ENCODE assay signal across 11 cellular contexts in genomic region chr5:14364096-14364495, GRCh38.
DNase-seq lines count a peak whose midpoint lies in the region; ATAC-seq and TF ChIP-seq lines count a peak whose summit lies in the region.
"Had no signal": no experiment of that assay in that cellular context is flagged by ENCODE, and none has a peak within 500 bp of the region (broad histone marks: within the 10 kb centered on the region; RNA-seq: fewer than 3 reads in every experiment).

No MANE protein-coding gene starts in this region.

- no peak overlapping the region for H3K9ac ChIP-seq in adipocyte (ENCODE audit: low read length)

- no peak overlapping the region for H3K4me3 ChIP-seq in adipocyte (ENCODE audit: low read length)
- H3K4me3 ChIP-seq: MG63, upper lobe of left lung had no signal

- no peak overlapping the region for H3K4me3 Mint-ChIP-seq in activated T-cell treated with anti-CD3 and anti-CD28 coated beads, Interleukin-2, amount 50 U/mL, for 72 hours
- no peak overlapping the region for H3K4me3 Mint-ChIP-seq in endothelial cell (ENCODE audit: unreplicated experiment)

- no peak for DNase-seq in activated T-cell treated with anti-CD3 and anti-CD28 coated beads, Interleukin-2, amount 50 U/mL, for 72 hours
- DNase-seq in activated T-cell treated with anti-CD3 and anti-CD28 coated beads, Interleukin-2, amount 50 U/mL, for 48 hours, result no peak
- DNase-seq in NCI-H1694 treated with DMSO at 0.1 percent for 48 hours (lab: John Stamatoyannopoulos, UW) (peak; percentile 50), adipocyte (ENCODE audit: low read depth) (peak; percentile 42), pons (ENCODE audit: low spot score) (peak; percentile 43), endothelial cell (ENCODE audit: low spot score) (no peak), inferior parietal cortex (ENCODE audit: extremely low spot score) (no peak)
- DNase-seq: brain microvascular endothelial cell, MG63, upper lobe of left lung had no signal

- H3K36me3 Mint-ChIP-seq in activated T-cell treated with anti-CD3 and anti-CD28 coated beads, Interleukin-2, amount 50 U/mL, for 72 hours (ENCODE audit: insufficient read depth in 2 of 2), result no peaks in the 10 kb centered on the region
- peaks cover 49% of the 10 kb centered on the region for H3K36me3 Mint-ChIP-seq in endothelial cell (ENCODE audit: low read depth, unreplicated experiment)

- peak; percentile 14 to 15 for ATAC-seq in activated T-cell treated with anti-CD3 and anti-CD28 coated beads, Interleukin-2, amount 50 U/mL, for 72 hours (replicated peaks in 1 of 2)
- ATAC-seq in HG02885 (IDR thresholded peaks at IDR 0.05; ENCODE audit: poor library complexity, unreplicated experiment), result no peak

- no peaks in the 10 kb centered on the region for H3K4me1 ChIP-seq in adipocyte (ENCODE audit: control insufficient read depth, insufficient read depth, low read length)

- H3K9me3 ChIP-seq in adipocyte (ENCODE audit: control insufficient read depth, low read length), result no peaks in the 10 kb centered on the region
- H3K9me3 ChIP-seq: MG63, upper lobe of left lung had no signal

- H3K9me3 Mint-ChIP-seq in activated T-cell treated with anti-CD3 and anti-CD28 coated beads, Interleukin-2, amount 50 U/mL, for 72 hours, result no peaks in the 10 kb centered on the region
- H3K9me3 Mint-ChIP-seq in endothelial cell (ENCODE audit: unreplicated experiment), result no peaks in the 10 kb centered on the region

- H3K36me3 ChIP-seq in adipocyte (ENCODE audit: control insufficient read depth, insufficient read depth, low read length, severe bottlenecking), result peaks cover 96% of the 10 kb centered on the region

- H3K27me3 Mint-ChIP-seq in activated T-cell treated with anti-CD3 and anti-CD28 coated beads, Interleukin-2, amount 50 U/mL, for 72 hours (ENCODE audit: low read depth), result no peaks in the 10 kb centered on the region
- H3K27me3 Mint-ChIP-seq in endothelial cell (ENCODE audit: unreplicated experiment), result peaks cover 11% of the 10 kb centered on the region

- TF ChIP-seq CTCF in endothelial cell (IDR thresholded peaks at IDR 0.05; ENCODE audit: unreplicated experiment), result no peak

- no peaks in the 10 kb centered on the region for H3K27me3 ChIP-seq in adipocyte (replicated peaks; ENCODE audit: control insufficient read depth, insufficient read depth, low read length)
- H3K27me3 ChIP-seq: brain microvascular endothelial cell, MG63, upper lobe of left lung had no signal

- peaks cover 31% of the 10 kb centered on the region for H3K4me1 Mint-ChIP-seq in activated T-cell treated with anti-CD3 and anti-CD28 coated beads, Interleukin-2, amount 50 U/mL, for 72 hours (ENCODE audit: low read depth)
- H3K4me1 Mint-ChIP-seq in endothelial cell (ENCODE audit: unreplicated experiment), result peaks cover 39% of the 10 kb centered on the region

- no peak overlapping the region for H3K27ac Mint-ChIP-seq in activated T-cell treated with anti-CD3 and anti-CD28 coated beads, Interleukin-2, amount 50 U/mL, for 72 hours
- no peak overlapping the region for H3K27ac Mint-ChIP-seq in endothelial cell (ENCODE audit: unreplicated experiment)

Comparison
In these comparisons a context has a peak if more than half of its experiments do, and no peak if none do; other contexts are left out.
1. DNase-seq: peak in NCI-H1694 treated with DMSO at 0.1 percent for 48 hours (single experiment), adipocyte (single experiment) and pons (single experiment); none in activated T-cell treated with anti-CD3 and anti-CD28 coated beads, Interleukin-2, amount 50 U/mL, for 72 hours (0 of 2), activated T-cell treated with anti-CD3 and anti-CD28 coated beads, Interleukin-2, amount 50 U/mL, for 48 hours (0 of 2), endothelial cell (single experiment) and inferior parietal cortex (single experiment).